34 cellular contexts compared by ENCODE assay signal in the genomic region with DNA sequence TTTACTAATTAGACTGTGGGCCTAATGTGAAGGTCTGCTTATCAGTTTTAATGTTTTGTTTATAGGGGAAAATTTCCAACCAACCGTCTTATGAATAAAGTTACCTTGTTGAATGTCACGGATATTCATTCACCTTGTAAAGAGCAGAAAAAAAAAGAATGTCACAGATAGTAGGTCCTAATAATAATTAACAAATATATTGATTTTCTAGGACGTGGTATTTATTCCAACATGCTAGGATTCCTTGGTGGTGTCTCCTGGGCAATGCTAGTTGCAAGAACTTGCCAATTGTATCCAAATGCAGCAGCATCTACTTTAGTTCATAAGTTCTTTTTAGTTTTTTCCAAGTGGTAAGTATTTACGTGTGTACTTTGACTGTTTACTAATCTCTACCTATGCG.
"Had no signal": no experiment of that assay in that cellular context is flagged by ENCODE, and none has a peak within 500 bp of the region (broad histone marks: within the 10 kb centered on the region; RNA-seq: fewer than 3 reads in every experiment).

No MANE protein-coding gene starts in this region.

- H3K4me1 ChIP-seq: adrenal gland, breast epithelium had no signal

- DNase-seq: activated B cell treated with CpG ODN at 0.5 μM for 24 hours; activated CD4-positive, alpha-beta memory T cell treated with anti-CD3 and anti-CD28 coated beads for 36 hours; activated CD4-positive, alpha-beta T cell treated with anti-CD3 and anti-CD28 coated beads for 4 hours; activated CD4-positive, alpha-beta T cell treated with anti-CD3 and anti-CD28 coated beads, Interleukin-2, amount 10 ng/mL, durations not matched to agents 24 days and 14 days; activated CD4-positive, alpha-beta T cell treated with anti-CD3 and anti-CD28 coated beads, Interleukin-2, amount 50 U/mL, for 1 hour; activated CD4-positive, alpha-beta T cell treated with anti-CD3 and anti-CD28 coated beads, Interleukin-2, amount 50 U/mL, for 4 hours; activated CD4-positive, CD25-positive, alpha-beta regulatory T cell treated with anti-CD3 and anti-CD28 coated beads, Interleukin-2, amount 50 U/mL, for 72 hours; activated CD8-positive, alpha-beta memory T cell treated with anti-CD3 and anti-CD28 coated beads, Interleukin-2, amount 50 U/mL, for 4 hours; activated CD8-positive, alpha-beta T cell treated with anti-CD3 and anti-CD28 coated beads for 36 hours; activated effector memory CD4-positive, alpha-beta T cell treated with anti-CD3 and anti-CD28 coated beads, Interleukin-2, amount 50 U/mL, for 16 hours; activated gamma-delta T cell treated with Interleukin-2 at 50 U/mL for 16 hours; activated naive CD4-positive, alpha-beta T cell; activated naive CD4-positive, alpha-beta T cell treated with anti-CD3 and anti-CD28 coated beads for 36 hours; activated naive CD4-positive, alpha-beta T cell treated with anti-CD3 and anti-CD28 coated beads, Interleukin-2, amount 50 U/mL, for 16 hours; activated naive CD8-positive, alpha-beta T cell treated with anti-CD3 and anti-CD28 coated beads for 36 hours; activated T-cell treated with anti-CD3 and anti-CD28 coated beads for 4 hours; activated T-cell treated with anti-CD3 and anti-CD28 coated beads, Interleukin-2, amount 50 U/mL, for 1 hour; activated T-cell treated with anti-CD3 and anti-CD28 coated beads, Interleukin-2, amount 50 U/mL, for 4 hours; activated T-cell treated with anti-CD3 and anti-CD28 coated beads, Interleukin-2, amount 50 U/mL, for 72 hours; adrenal gland; amniotic stem cell; aorta; body of pancreas; brain microvascular endothelial cell; central memory CD4-positive, alpha-beta T cell; T-helper 1 cell; T-helper 2 cell; T-helper 9 cell had no signal

- H3K27ac ChIP-seq: adrenal gland, body of pancreas, brain microvascular endothelial cell, breast epithelium, VCaP had no signal

- H3K9me3 Mint-ChIP-seq: activated B cell treated with CpG ODN at 0.5 μM for 24 hours; activated CD4-positive, alpha-beta memory T cell treated with anti-CD3 and anti-CD28 coated beads for 36 hours; activated CD4-positive, alpha-beta T cell treated with anti-CD3 and anti-CD28 coated beads, Interleukin-2, amount 10 ng/mL, durations not matched to agents 24 days and 14 days; activated CD8-positive, alpha-beta T cell treated with anti-CD3 and anti-CD28 coated beads for 36 hours; activated naive CD4-positive, alpha-beta T cell treated with anti-CD3 and anti-CD28 coated beads for 36 hours; activated naive CD8-positive, alpha-beta T cell treated with anti-CD3 and anti-CD28 coated beads for 36 hours; activated T-cell treated with anti-CD3 and anti-CD28 coated beads, Interleukin-2, amount 50 U/mL, for 4 hours; activated T-cell treated with anti-CD3 and anti-CD28 coated beads, Interleukin-2, amount 50 U/mL, for 72 hours; activated T-helper 1 cell treated with anti-CD3 and anti-CD28 coated beads, Interleukin-12 subunit alpha, Interleukin-12 subunit beta, Interleukin-2, Interleukin-4 antibody, amounts not matched to agents 30 ng/mL and 10 ng/mL and 1 ng/mL, durations not matched to agents 14 hours and 24 hours and 36 hours; activated T-helper 17 cell treated with anti-CD3 and anti-CD28 coated beads, Interleukin-2, amount 50 U/mL, for 72 hours; T-helper 1 cell treated with Interleukin-12 subunit alpha and Interleukin-12 subunit beta and Interleukin-4 antibody, amounts not matched to agents 30 μg/mL and 1 μg/mL, for 36 hours; T-helper 2 cell treated with Interferon-gamma antibody and Interleukin-4, amounts not matched to agents 5 μg/mL and 100 μg/mL, for 36 hours had no signal

- H3K4me3 Mint-ChIP-seq: activated B cell treated with CpG ODN at 0.5 μM for 24 hours; activated CD4-positive, alpha-beta memory T cell treated with anti-CD3 and anti-CD28 coated beads for 36 hours; activated CD4-positive, alpha-beta T cell treated with anti-CD3 and anti-CD28 coated beads, Interleukin-2, amount 10 ng/mL, durations not matched to agents 24 days and 14 days; activated CD8-positive, alpha-beta T cell treated with anti-CD3 and anti-CD28 coated beads for 36 hours; activated naive CD4-positive, alpha-beta T cell treated with anti-CD3 and anti-CD28 coated beads for 36 hours; activated naive CD8-positive, alpha-beta T cell treated with anti-CD3 and anti-CD28 coated beads for 36 hours; activated T-cell treated with anti-CD3 and anti-CD28 coated beads, Interleukin-2, amount 50 U/mL, for 4 hours; activated T-cell treated with anti-CD3 and anti-CD28 coated beads, Interleukin-2, amount 50 U/mL, for 72 hours; activated T-helper 1 cell treated with anti-CD3 and anti-CD28 coated beads, Interleukin-12 subunit alpha, Interleukin-12 subunit beta, Interleukin-2, Interleukin-4 antibody, amounts not matched to agents 30 ng/mL and 10 ng/mL and 1 ng/mL, durations not matched to agents 14 hours and 24 hours and 36 hours; activated T-helper 17 cell treated with anti-CD3 and anti-CD28 coated beads, Interleukin-2, amount 50 U/mL, for 72 hours; T-helper 1 cell treated with Interleukin-12 subunit alpha and Interleukin-12 subunit beta and Interleukin-4 antibody, amounts not matched to agents 30 μg/mL and 1 μg/mL, for 36 hours; T-helper 2 cell treated with Interferon-gamma antibody and Interleukin-4, amounts not matched to agents 5 μg/mL and 100 μg/mL, for 36 hours had no signal

- H3K4me3 ChIP-seq: adrenal gland, body of pancreas, breast epithelium had no signal

- H3K9me3 ChIP-seq: adrenal gland, body of pancreas, breast epithelium had no signal

- ATAC-seq: activated CD8-positive, alpha-beta T cell treated with anti-CD3 and anti-CD28 coated beads for 36 hours; activated T-cell treated with anti-CD3 and anti-CD28 coated beads, Interleukin-2, amount 50 U/mL, for 4 hours; activated T-cell treated with anti-CD3 and anti-CD28 coated beads, Interleukin-2, amount 50 U/mL, for 72 hours; activated T-helper 17 cell treated with anti-CD3 and anti-CD28 coated beads, Interleukin-2, amount 50 U/mL, for 72 hours; body of pancreas had no signal

- H3K27ac Mint-ChIP-seq: activated B cell treated with CpG ODN at 0.5 μM for 24 hours; activated CD4-positive, alpha-beta memory T cell treated with anti-CD3 and anti-CD28 coated beads for 36 hours; activated CD4-positive, alpha-beta T cell treated with anti-CD3 and anti-CD28 coated beads, Interleukin-2, amount 10 ng/mL, durations not matched to agents 24 days and 14 days; activated CD8-positive, alpha-beta T cell treated with anti-CD3 and anti-CD28 coated beads for 36 hours; activated naive CD4-positive, alpha-beta T cell treated with anti-CD3 and anti-CD28 coated beads for 36 hours; activated naive CD8-positive, alpha-beta T cell treated with anti-CD3 and anti-CD28 coated beads for 36 hours; activated T-cell treated with anti-CD3 and anti-CD28 coated beads, Interleukin-2, amount 50 U/mL, for 72 hours; activated T-helper 1 cell treated with anti-CD3 and anti-CD28 coated beads, Interleukin-12 subunit alpha, Interleukin-12 subunit beta, Interleukin-2, Interleukin-4 antibody, amounts not matched to agents 30 ng/mL and 10 ng/mL and 1 ng/mL, durations not matched to agents 14 hours and 24 hours and 36 hours; activated T-helper 17 cell treated with anti-CD3 and anti-CD28 coated beads, Interleukin-2, amount 50 U/mL, for 72 hours; T-helper 1 cell treated with Interleukin-12 subunit alpha and Interleukin-12 subunit beta and Interleukin-4 antibody, amounts not matched to agents 30 μg/mL and 1 μg/mL, for 36 hours; T-helper 2 cell treated with Interferon-gamma antibody and Interleukin-4, amounts not matched to agents 5 μg/mL and 100 μg/mL, for 36 hours had no signal

- H3K36me3 ChIP-seq: breast epithelium had no signal

- H3K27me3 Mint-ChIP-seq: activated B cell treated with CpG ODN at 0.5 μM for 24 hours; activated CD4-positive, alpha-beta memory T cell treated with anti-CD3 and anti-CD28 coated beads for 36 hours; activated CD4-positive, alpha-beta T cell treated with anti-CD3 and anti-CD28 coated beads, Interleukin-2, amount 10 ng/mL, durations not matched to agents 24 days and 14 days; activated CD8-positive, alpha-beta T cell treated with anti-CD3 and anti-CD28 coated beads for 36 hours; activated naive CD8-positive, alpha-beta T cell treated with anti-CD3 and anti-CD28 coated beads for 36 hours; activated T-helper 17 cell treated with anti-CD3 and anti-CD28 coated beads, Interleukin-2, amount 50 U/mL, for 72 hours had no signal

- H3K27me3 ChIP-seq: adrenal gland, body of pancreas, brain microvascular endothelial cell, breast epithelium had no signal

- H3K4me1 Mint-ChIP-seq: activated B cell treated with CpG ODN at 0.5 μM for 24 hours; activated CD4-positive, alpha-beta T cell treated with anti-CD3 and anti-CD28 coated beads, Interleukin-2, amount 10 ng/mL, durations not matched to agents 24 days and 14 days; activated naive CD8-positive, alpha-beta T cell treated with anti-CD3 and anti-CD28 coated beads for 36 hours; activated T-helper 17 cell treated with anti-CD3 and anti-CD28 coated beads, Interleukin-2, amount 50 U/mL, for 72 hours had no signal
